Comparison of ENCODE assay signal across 13 cellular contexts in the genomic region with DNA sequence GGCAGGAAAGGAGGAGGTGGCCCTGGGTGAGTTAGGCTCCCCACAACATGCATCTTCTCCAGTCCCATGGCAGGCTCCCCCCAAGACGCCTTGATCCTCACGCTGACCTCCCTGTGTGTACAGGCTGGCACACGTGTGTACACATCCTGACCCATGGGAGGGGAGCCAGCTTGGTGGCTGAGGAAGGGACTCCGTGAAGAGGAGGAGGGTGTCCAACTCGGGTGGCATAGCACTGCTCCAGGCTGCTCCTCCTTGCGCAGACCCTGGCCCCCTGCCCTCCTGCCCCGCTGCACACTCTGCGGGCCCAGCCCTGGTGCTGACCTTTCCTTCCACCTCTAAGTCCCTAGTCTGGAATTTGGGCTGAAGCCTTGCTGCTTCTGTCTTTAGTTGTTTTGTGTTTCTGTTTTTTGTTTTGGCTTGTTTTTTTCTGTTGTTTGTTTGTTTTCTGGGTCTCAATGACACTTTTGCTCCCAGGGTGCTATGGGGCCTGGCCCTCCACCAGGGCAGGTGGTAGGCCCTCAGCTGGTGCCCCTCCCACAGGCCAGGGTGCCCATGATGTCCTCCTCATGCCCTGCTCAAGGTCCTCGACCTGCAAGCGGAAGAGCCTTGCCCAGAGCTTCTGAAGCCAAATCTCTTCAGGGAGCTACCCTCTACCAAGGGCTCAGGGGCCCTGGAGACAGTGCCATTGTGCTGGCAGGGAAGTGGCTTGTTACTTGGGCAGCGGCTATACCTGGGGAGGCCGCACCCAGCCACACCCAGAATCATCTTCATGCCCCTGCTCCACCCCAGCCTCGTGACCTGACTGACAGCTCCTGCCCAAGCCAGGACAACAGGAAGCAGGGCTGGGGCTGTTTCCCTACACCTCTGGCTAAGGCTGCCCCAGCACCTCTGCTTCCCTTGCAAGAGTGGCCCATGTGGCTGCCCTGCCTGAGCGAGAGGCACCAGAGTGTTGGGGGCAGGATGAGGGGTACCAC. TPM values are rescaled to one million over a fixed set of nuclear protein-coding genes. Genes with fewer than 3 reads are reported as not detected.
DNase-seq lines count a peak whose midpoint lies in the region; ATAC-seq and TF ChIP-seq lines count a peak whose summit lies in the region.
"Had no signal": no experiment of that assay in that cellular context is flagged by ENCODE, and none has a peak within 500 bp of the region (broad histone marks: within the 10 kb centered on the region; RNA-seq: fewer than 3 reads in every experiment).

No MANE protein-coding gene starts in this region.

- ATAC-seq in HG03108 (IDR thresholded peaks at IDR 0.05; ENCODE audit: unreplicated experiment) = no peak
- ATAC-seq: stimulated activated naive CD8-positive, alpha-beta T cell treated with anti-CD3 and anti-CD28 coated beads, Interleukin-15, amount 100 ng/mL, for 72 hours had no signal

- H3K4me3 Mint-ChIP-seq in chondrocyte (ENCODE audit: unreplicated experiment) = no peak overlapping the region
- H3K4me3 Mint-ChIP-seq in type B pancreatic cell = peak overlapping the region; percentile 97
- H3K4me3 Mint-ChIP-seq: activated B cell treated with CpG ODN at 0.5 μM for 24 hours; stimulated activated naive CD8-positive, alpha-beta T cell treated with anti-CD3 and anti-CD28 coated beads, Interleukin-15, amount 100 ng/mL, for 72 hours had no signal

- TF ChIP-seq CTCF in chondrocyte (IDR thresholded peaks at IDR 0.05) (no peak), type B pancreatic cell (conservative IDR thresholded peaks at IDR 0.05) (no peak)

- H3K4me1 ChIP-seq in mucosa of stomach (ENCODE audit: control insufficient read depth, insufficient read depth, low read length) = peaks cover 68% of the 10 kb centered on the region

- peak; percentile 38 for DNase-seq in DMS153 (lab: John Stamatoyannopoulos, UW)
- DNase-seq in DMS153 treated with DMSO at 0.1 percent for 48 hours (lab: John Stamatoyannopoulos, UW; ENCODE audit: unreplicated experiment) = no peak
- DNase-seq in chondrocyte (ENCODE audit: low spot score) = no peak
- no peak for DNase-seq in type B pancreatic cell (ENCODE audit: extremely low spot score, unreplicated experiment)
- DNase-seq in glomerular visceral epithelial cell (ENCODE audit: extremely low spot score) = no peak
- DNase-seq in NAMALWA (ENCODE audit: low spot score) = no peak
- DNase-seq: 8988T; activated B cell treated with CpG ODN at 0.5 μM for 24 hours; NCI-H1694; stimulated activated naive CD8-positive, alpha-beta T cell treated with anti-CD3 and anti-CD28 coated beads, Interleukin-15, amount 100 ng/mL, for 72 hours had no signal

- no peaks in the 10 kb centered on the region for H3K36me3 ChIP-seq in mucosa of stomach (ENCODE audit: control insufficient read depth, insufficient read depth, low read length)

- H3K4me3 ChIP-seq in mucosa of stomach (ENCODE audit: low read length) = peak overlapping the region; percentile 22

- H3K36me3 Mint-ChIP-seq in chondrocyte (ENCODE audit: low read depth) = no peaks in the 10 kb centered on the region
- peaks cover 3% of the 10 kb centered on the region for H3K36me3 Mint-ChIP-seq in type B pancreatic cell

- H3K9me3 Mint-ChIP-seq in chondrocyte (ENCODE audit: low read depth) (no peaks in the 10 kb centered on the region), type B pancreatic cell (no peaks in the 10 kb centered on the region)
- H3K9me3 Mint-ChIP-seq: activated B cell treated with CpG ODN at 0.5 μM for 24 hours; activated T-helper 2 cell treated with anti-CD3 and anti-CD28 coated beads, Interferon-gamma antibody, Interleukin-2, Interleukin-4, amounts not matched to agents 10 μg/mL and 5 μg/mL and 100 μg/mL, durations not matched to agents 14 hours and 24 hours and 36 hours; stimulated activated naive CD8-positive, alpha-beta T cell treated with anti-CD3 and anti-CD28 coated beads, Interleukin-15, amount 100 ng/mL, for 72 hours had no signal

- H3K9me3 ChIP-seq in mucosa of stomach (ENCODE audit: control insufficient read depth, low read length) = no peaks in the 10 kb centered on the region

- H3K4me1 Mint-ChIP-seq in chondrocyte (ENCODE audit: low read depth) (peaks cover 59% of the 10 kb centered on the region), type B pancreatic cell (ENCODE audit: unreplicated experiment) (peaks cover 53% of the 10 kb centered on the region)

- peak overlapping the region; percentile 63 for H3K9ac ChIP-seq in mucosa of stomach (ENCODE audit: low read length)

- H3K27me3 ChIP-seq in mucosa of stomach (ENCODE audit: control insufficient read depth, insufficient read depth, low read length) = no peaks in the 10 kb centered on the region

- peak overlapping the region; percentile 45 for H3K27ac Mint-ChIP-seq in chondrocyte (ENCODE audit: unreplicated experiment)
- peak overlapping the region; percentile 96 for H3K27ac Mint-ChIP-seq in type B pancreatic cell
- H3K27ac Mint-ChIP-seq: activated B cell treated with CpG ODN at 0.5 μM for 24 hours; activated T-helper 2 cell treated with anti-CD3 and anti-CD28 coated beads, Interferon-gamma antibody, Interleukin-2, Interleukin-4, amounts not matched to agents 10 μg/mL and 5 μg/mL and 100 μg/mL, durations not matched to agents 14 hours and 24 hours and 36 hours; stimulated activated naive CD8-positive, alpha-beta T cell treated with anti-CD3 and anti-CD28 coated beads, Interleukin-15, amount 100 ng/mL, for 72 hours had no signal

- H3K27me3 Mint-ChIP-seq in chondrocyte (ENCODE audit: low read depth) (no peaks in the 10 kb centered on the region), type B pancreatic cell (no peaks in the 10 kb centered on the region)

RNA-seq across cellular contexts. Expression of a gene that starts 5.1 kb away (rescaled TPM):
- total RNA-seq in chondrocyte = 7.2 to 11.6 TPM (median 7.5 TPM) in 3 replicates
- 57.7 and 65.0 TPM in 2 replicates for total RNA-seq in type B pancreatic cell (ENCODE audit: low replicate concordance)
- total RNA-seq: activated T-helper 2 cell treated with anti-CD3 and anti-CD28 coated beads, Interferon-gamma antibody, Interleukin-2, Interleukin-4, amounts not matched to agents 10 μg/mL and 5 μg/mL and 100 μg/mL, durations not matched to agents 14 hours and 24 hours and 36 hours had no signal
